ENCODE assay signal across 28 cellular contexts in the genomic region with DNA sequence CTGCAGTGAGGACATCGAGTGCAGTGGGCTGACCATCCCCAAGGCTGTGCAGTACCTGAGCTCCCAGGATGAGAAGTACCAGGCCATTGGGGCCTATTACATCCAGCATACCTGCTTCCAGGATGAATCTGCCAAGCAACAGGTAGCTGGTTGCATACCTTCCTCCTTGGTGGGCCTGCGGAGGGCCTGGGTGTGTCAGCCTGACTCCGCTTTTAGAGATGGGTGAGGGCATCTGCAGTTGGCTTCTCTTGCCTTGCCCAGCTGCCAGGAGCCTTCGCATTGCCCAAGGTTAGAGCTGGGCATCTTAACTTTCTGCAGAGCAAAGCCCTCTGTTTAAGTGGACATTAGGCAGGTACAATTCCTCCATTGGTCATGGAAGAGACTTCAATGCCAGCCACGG. TPM values are rescaled to one million over a fixed set of nuclear protein-coding genes. Genes with fewer than 3 reads are reported as not detected.
"Had no signal": no experiment of that assay in that cellular context is flagged by ENCODE, and none has a peak within 500 bp of the region (broad histone marks: within the 10 kb centered on the region; RNA-seq: fewer than 3 reads in every experiment).

No MANE protein-coding gene starts in this region.

- H3K9me3 ChIP-seq: colonic mucosa, esophagus muscularis mucosa, gastroesophageal sphincter, heart left ventricle, mucosa of descending colon, prostate gland, suprapubic skin, transverse colon had no signal

- H3K79me2 ChIP-seq: hepatocyte, parathyroid adenoma had no signal

- H3K27me3 ChIP-seq: colonic mucosa, esophagus muscularis mucosa, foreskin keratinocyte, hepatocyte, suprapubic skin, transverse colon had no signal

- H3K4me3 ChIP-seq: colonic mucosa, esophagus muscularis mucosa, gastroesophageal sphincter, heart left ventricle, hepatocyte, mucosa of descending colon, prostate gland, suprapubic skin, transverse colon had no signal

- H3K4me2 ChIP-seq: hepatocyte had no signal

- H3K36me3 ChIP-seq: colonic mucosa, esophagus muscularis mucosa, gastroesophageal sphincter, heart left ventricle, transverse colon had no signal

- H3K27ac ChIP-seq: colonic mucosa, esophagus muscularis mucosa, foreskin keratinocyte, gastroesophageal sphincter, heart left ventricle, hepatocyte, parathyroid adenoma, prostate gland, suprapubic skin, transverse colon had no signal

- DNase-seq: colonic mucosa; effector CD8-positive, alpha-beta T cell; endodermal cell; foreskin keratinocyte; heart left ventricle; kidney; mesenchymal stem cell; mucosa of descending colon; naive B cell; right cardiac atrium; small intestine; stimulated activated CD4-positive, alpha-beta T cell treated with anti-CD3 and anti-CD28 coated beads, Interleukin-15, amount 100 ng/mL, for 24 hours; stimulated activated CD4-positive, alpha-beta T cell treated with anti-CD3 and anti-CD28 coated beads, Interleukin-2, amount 100 ng/mL, for 48 hours; stimulated activated CD8-positive, alpha-beta memory T cell treated with anti-CD3 and anti-CD28 coated beads, Interleukin-4, amount 100 ng/mL, for 48 hours; stimulated activated naive CD4-positive, alpha-beta T cell; stimulated activated naive CD8-positive, alpha-beta T cell treated with anti-CD3 and anti-CD28 coated beads, Interleukin-15, amount 100 ng/mL, for 72 hours; transverse colon had no signal

- H3K9ac ChIP-seq: parathyroid adenoma had no signal

- ATAC-seq: foreskin keratinocyte; gastroesophageal sphincter; heart left ventricle; left lobe of liver; mucosa of descending colon; natural killer cell treated with Interleukin-12 subunit alpha and Interleukin-12 subunit beta and Interleukin-15 and Interleukin-18, amount 100 ng/mL, for 72 hours; right cardiac atrium; stimulated activated naive CD8-positive, alpha-beta T cell treated with anti-CD3 and anti-CD28 coated beads, Interleukin-15, amount 100 ng/mL, for 72 hours had no signal

- H2AFZ ChIP-seq: hepatocyte, parathyroid adenoma had no signal

- H3K4me1 ChIP-seq: colonic mucosa, parathyroid adenoma, prostate gland, transverse colon had no signal

RNA-seq across cellular contexts. Expression of gene PKP1, which starts 33.2 kb away (rescaled TPM):
- total RNA-seq: liver; lung microvascular endothelial cell; natural killer cell treated with Interleukin-12 subunit alpha and Interleukin-12 subunit beta and Interleukin-15 and Interleukin-18, amount 100 ng/mL, for 72 hours; neural crest cell had no signal
